ENCODE assay signal across 1 cellular context in genomic region chr2:39227628-39228412, GRCh38.
TF ChIP-seq lines count a peak whose summit lies in the region.

No MANE protein-coding gene starts in this region.

TF ChIP-seq in HepG2, 621 proteins besides CTCF, POLR2A, EP300 and RAD21 (continued from another document and continues in another):
- TF ChIP-seq ZNF710 (CRISPR knock-in tag; IDR thresholded peaks at IDR 0.05; ENCODE audit: borderline replicate concordance) (no peak), KAT2B (IDR thresholded peaks at IDR 0.05; ENCODE audit: borderline replicate concordance, low read depth, low read length) (no peak), ZNF503 (CRISPR knock-in tag; IDR thresholded peaks at IDR 0.05) (no peak), TSC22D2 (CRISPR knock-in tag; IDR thresholded peaks at IDR 0.05; ENCODE audit: borderline replicate concordance) (no peak), POLR2G (IDR thresholded peaks at IDR 0.05; ENCODE audit: low read depth, low read length) (no peak), MAFK (conservative IDR thresholded peaks at IDR 0.05 in 1 of 2, IDR thresholded peaks at IDR 0.05 in 1 of 2; ENCODE audit: low read length in 2 of 2) (peak in 1 of 2 experiments; percentile 46; a peak in 2 of 4 replicates), DZIP1 (CRISPR knock-in tag; IDR thresholded peaks at IDR 0.05) (no peak), ZSCAN12 (CRISPR knock-in tag; IDR thresholded peaks at IDR 0.05) (no peak), NFKBIZ (CRISPR knock-in tag; IDR thresholded peaks at IDR 0.05) (no peak), NRL (CRISPR knock-in tag; IDR thresholded peaks at IDR 0.05; ENCODE audit: borderline replicate concordance) (no peak), TFDP2 (CRISPR knock-in tag; IDR thresholded peaks at IDR 0.05) (peak; percentile 42; the same call in 1 of the 2 replicates), ZNF335 (CRISPR knock-in tag; IDR thresholded peaks at IDR 0.05) (0 out of 2 replicates have a peak, but pooled peaks have one; percentile 30), UBTF (CRISPR knock-in tag; IDR thresholded peaks at IDR 0.05) (peak; percentile 41; the same call in 1 of the 2 replicates), MAFG (CRISPR knock-in tag; IDR thresholded peaks at IDR 0.05) (no peak), ZFX (CRISPR knock-in tag; IDR thresholded peaks at IDR 0.05; ENCODE audit: low read depth) (peak; percentile 37; the same call in 1 of the 2 replicates), ZNF331 (CRISPR knock-in tag; IDR thresholded peaks at IDR 0.05) (peak; percentile 28; the same call in 1 of the 2 replicates), EED (CRISPR knock-in tag; IDR thresholded peaks at IDR 0.05) (0 out of 2 replicates have a peak, but pooled peaks have one; percentile 9), HDAC2 (CRISPR knock-in tag; IDR thresholded peaks at IDR 0.05) (peak; percentile 58), CERS6 (CRISPR knock-in tag; IDR thresholded peaks at IDR 0.05) (no peak), MEF2D (CRISPR knock-in tag; IDR thresholded peaks at IDR 0.05) (peak; percentile 71; the same call in 1 of the 2 replicates), EEA1 (CRISPR knock-in tag; IDR thresholded peaks at IDR 0.05; ENCODE audit: borderline replicate concordance) (no peak), TBX2 (CRISPR knock-in tag; IDR thresholded peaks at IDR 0.05; ENCODE audit: borderline replicate concordance) (no peak; the same call in 1 of the 2 replicates), NONO (IDR thresholded peaks at IDR 0.05) (no peak), NONO (CRISPR knock-in tag; conservative IDR thresholded peaks at IDR 0.05) (0 out of 2 replicates have a peak, but pooled peaks have one; percentile 25), ADNP (CRISPR knock-in tag; IDR thresholded peaks at IDR 0.05) (no peak), ZNF407 (CRISPR knock-in tag; IDR thresholded peaks at IDR 0.05; ENCODE audit: not compliant biosample characterization) (no peak), DMAP1 (CRISPR knock-in tag; IDR thresholded peaks at IDR 0.05) (peak; percentile 63; the same call in 1 of the 2 replicates), ETS1 (CRISPR knock-in tag; IDR thresholded peaks at IDR 0.05) (no peak), TOPORS (CRISPR knock-in tag; IDR thresholded peaks at IDR 0.05) (peak; percentile 35; the same call in 1 of the 2 replicates), ZNF777 (CRISPR knock-in tag; IDR thresholded peaks at IDR 0.05) (no peak), NFYC (CRISPR knock-in tag; IDR thresholded peaks at IDR 0.05) (no peak), KMT2B (CRISPR knock-in tag; IDR thresholded peaks at IDR 0.05) (0 out of 2 replicates have a peak, but pooled peaks have one; percentile 42), ZNF292 (CRISPR knock-in tag; IDR thresholded peaks at IDR 0.05; ENCODE audit: borderline replicate concordance, low read depth) (peak; percentile 67; the same call in 1 of the 2 replicates), FOXM1 (CRISPR knock-in tag; IDR thresholded peaks at IDR 0.05) (no peak), ZNF720 (CRISPR knock-in tag; IDR thresholded peaks at IDR 0.05) (no peak), ZKSCAN1 (IDR thresholded peaks at IDR 0.05; ENCODE audit: low read length) (no peak), TEAD3 (CRISPR knock-in tag; optimal IDR thresholded peaks at IDR 0.05; ENCODE audit: borderline replicate concordance) (peak; percentile 61), KDM6A (CRISPR knock-in tag; IDR thresholded peaks at IDR 0.05; ENCODE audit: low read depth) (no peak), ZNF468 (CRISPR knock-in tag; IDR thresholded peaks at IDR 0.05) (no peak), SRSF9 (IDR thresholded peaks at IDR 0.05; ENCODE audit: borderline replicate concordance, insufficient read depth, low read depth, low read length, poor library complexity, severe bottlenecking) (no peak)
